8 cellular contexts compared by ENCODE assay signal in the genomic region with DNA sequence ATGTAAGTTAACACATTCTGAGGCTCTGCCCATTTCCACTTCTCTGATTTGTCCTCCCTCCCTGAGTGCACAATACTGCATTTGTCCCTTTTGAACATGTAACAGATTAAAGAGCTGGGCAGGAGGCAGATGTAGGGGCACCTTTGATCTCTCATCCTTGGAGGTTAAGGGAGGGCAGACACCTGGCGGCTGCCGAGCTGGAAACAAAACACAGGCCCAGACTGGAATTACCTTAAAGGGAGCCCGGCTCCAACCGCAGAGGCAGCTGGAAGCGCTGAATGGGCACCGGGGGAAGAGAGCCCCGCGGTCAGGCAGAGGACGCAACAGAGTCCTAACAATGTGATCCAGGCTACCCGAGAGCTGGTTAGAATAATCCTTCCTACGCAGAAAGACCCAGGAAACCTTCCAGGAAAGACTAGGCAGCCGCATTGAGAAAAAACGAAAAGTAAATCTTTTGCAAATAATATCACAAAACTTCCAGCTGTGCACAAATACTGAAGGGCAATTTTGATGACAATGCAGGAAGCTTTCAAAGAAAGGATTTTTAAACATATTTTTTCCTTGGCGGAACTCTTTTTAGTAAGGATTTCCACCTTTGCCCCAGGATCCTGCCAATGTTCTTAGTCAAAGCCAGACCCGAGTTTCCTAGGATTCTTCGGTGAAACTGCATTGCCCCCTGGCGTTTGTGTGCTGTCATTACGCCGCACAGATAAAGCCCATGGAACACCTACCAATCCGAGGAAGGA.
DNase-seq lines count a peak whose midpoint lies in the region; ATAC-seq and TF ChIP-seq lines count a peak whose summit lies in the region.

No MANE protein-coding gene starts in this region.

- peak overlapping the region; percentile 68 for H3K4me2 ChIP-seq in skeletal muscle satellite cell (ENCODE audit: low read length)

- BruUV-seq in MCF 10A (replicated peaks; lab: Mats Ljungman, UMichigan), result TSS peak; percentile 82

- POLR2A ChIA-PET in MCF 10A (lab: Yijun Ruan, JAX), result interaction anchor here (0.7 to 5.9 kb wide), 34 partner anchors 8 to 420 kb away, joined by 3 to 127 read pairs (median 7); a partner anchor contains a TSS

- no peaks in the 10 kb centered on the region for H3K9me3 Mint-ChIP-seq in MCF 10A (ENCODE audit: unreplicated experiment)

- H3K4me3 Mint-ChIP-seq in MCF 10A (ENCODE audit: unreplicated experiment), result no peak overlapping the region

- peaks cover 15% of the 10 kb centered on the region for H3K4me1 Mint-ChIP-seq in MCF 10A (ENCODE audit: insufficient read depth, unreplicated experiment)

- no peaks in the 10 kb centered on the region for H3K36me3 Mint-ChIP-seq in MCF 10A (ENCODE audit: insufficient read depth, unreplicated experiment)

- peaks cover 21% of the 10 kb centered on the region for H3K4me1 ChIP-seq in iPS-20b (ENCODE audit: insufficient read depth, low read length)
- peaks cover 8% of the 10 kb centered on the region for H3K4me1 ChIP-seq in skeletal muscle satellite cell (ENCODE audit: control insufficient read depth, insufficient read depth, low read length)

- H3K36me3 ChIP-seq in H7 (replicated peaks; ENCODE audit: control insufficient read depth, insufficient read depth, low read length), result no peaks in the 10 kb centered on the region; the same call in 1 of the 2 replicates
- H3K36me3 ChIP-seq in iPS-20b (ENCODE audit: insufficient read depth, low read depth, low read length), result peaks cover 12% of the 10 kb centered on the region; the same call in 1 of the 2 replicates
- no peaks in the 10 kb centered on the region for H3K36me3 ChIP-seq in skeletal muscle satellite cell (ENCODE audit: insufficient read depth, low read length)

- H3K27me3 ChIP-seq in H7 (ENCODE audit: control insufficient read depth, insufficient read depth, low read length), result no peaks in the 10 kb centered on the region
- H3K27me3 ChIP-seq in iPS-20b (ENCODE audit: insufficient read depth, low read length), result no peaks in the 10 kb centered on the region
- no peaks in the 10 kb centered on the region for H3K27me3 ChIP-seq in skeletal muscle satellite cell (ENCODE audit: control insufficient read depth, insufficient read depth, low read length)

- ATAC-seq in GM21529 (IDR thresholded peaks at IDR 0.05; ENCODE audit: unreplicated experiment), result no peak

- intact Hi-C loops in MCF 10A (cut with micrococcal nuclease), result loop anchor here (1.0 to 5.0 kb wide), 6 partner anchors 42 to 734 kb away; no protein-coding TSS in a partner anchor

- peak; percentile 91 for TF ChIP-seq CTCF in MCF 10A (IDR thresholded peaks at IDR 0.05; ENCODE audit: unreplicated experiment)

- peak overlapping the region; percentile 72 for H3K27ac Mint-ChIP-seq in MCF 10A (ENCODE audit: low read depth, unreplicated experiment)

- CTCF ChIA-PET in MCF 10A (lab: Yijun Ruan, JAX), result interaction anchor here (0.5 to 5.5 kb wide), 69 partner anchors 9 to 732 kb away, joined by 3 to 106 read pairs (median 5); a partner anchor contains a TSS

- no peak overlapping the region for H3K4me3 ChIP-seq in H7 (ENCODE audit: insufficient read depth, low read depth, low read length)
- peak overlapping the region; percentile 61 for H3K4me3 ChIP-seq in iPS-20b (ENCODE audit: low read length)
- H3K4me3 ChIP-seq in skeletal muscle satellite cell (ENCODE audit: low read length), result peak overlapping the region; percentile 8

- H3K27me3 Mint-ChIP-seq in MCF 10A (ENCODE audit: insufficient read depth, unreplicated experiment), result no peaks in the 10 kb centered on the region

- peak overlapping the region; percentile 78; the same call in 1 of the 2 replicates for H3K9ac ChIP-seq in iPS-20b (ENCODE audit: low read depth, low read length)
- H3K9ac ChIP-seq in skeletal muscle satellite cell (ENCODE audit: low read depth, low read length), result peak overlapping the region; percentile 68

- peaks cover 4% of the 10 kb centered on the region; the same call in 1 of the 2 replicates for H3K9me3 ChIP-seq in iPS-20b (ENCODE audit: insufficient read depth, low read depth, low read length)
- no peaks in the 10 kb centered on the region for H3K9me3 ChIP-seq in skeletal muscle satellite cell (replicated peaks; ENCODE audit: low read length)

- peak overlapping the region; percentile 22 for H3K27ac ChIP-seq in iPS-20b (ENCODE audit: low read length)

- DNase-seq in CMK (ENCODE audit: low read depth) (peak; percentile 51), H7 (peak; percentile 85), NCI-H2081 (lab: John Stamatoyannopoulos, UW) (peak; percentile 82 to 85), UCSD-AML1 (lab: John Stamatoyannopoulos, UW; ENCODE audit: unreplicated experiment) (peak; percentile 76), MCF 10A (ENCODE audit: unreplicated experiment) (peak; percentile 91)
